Comparison of ENCODE assay signal across 9 cellular contexts in the genomic region with DNA sequence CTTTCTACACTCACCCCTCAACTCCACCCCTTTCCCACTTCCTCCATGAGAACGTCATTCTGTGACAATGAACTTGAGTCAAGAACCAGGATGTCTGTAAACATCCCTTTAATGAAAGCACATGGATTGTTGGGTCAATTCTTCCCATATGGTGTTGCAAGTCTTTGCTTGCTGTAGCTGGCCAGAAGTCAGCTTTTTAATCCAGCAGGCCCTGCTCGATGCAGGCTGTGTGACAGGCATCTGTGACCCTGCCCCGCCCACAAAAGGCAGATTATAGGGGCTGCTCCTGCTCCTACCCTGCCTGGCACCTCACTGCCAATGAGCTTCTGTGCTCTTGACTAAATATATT.
DNase-seq lines count a peak whose midpoint lies in the region; ATAC-seq, FAIRE-seq and TF ChIP-seq lines count a peak whose summit lies in the region.
"Had no signal": no experiment of that assay in that cellular context is flagged by ENCODE, and none has a peak within 500 bp of the region (broad histone marks: within the 10 kb centered on the region; RNA-seq: fewer than 3 reads in every experiment).

No MANE protein-coding gene starts in this region.

- H3K4me1 Mint-ChIP-seq in stimulated activated memory B cell treated with anti-CD40 and anti-IgM and Interleukin-4, amounts not matched to agents 10 μg/mL and 1 μg/mL and 100 μg/mL, for 72 hours, result peaks cover 2% of the 10 kb centered on the region

- no peaks in the 10 kb centered on the region for H3K9me3 ChIP-seq in SK-N-SH
- no peaks in the 10 kb centered on the region for H3K9me3 ChIP-seq in GM12878 (replicated peaks; ENCODE audit: control insufficient read depth, insufficient read depth, low read length)
- no peaks in the 10 kb centered on the region for H3K9me3 ChIP-seq in HepG2 (ENCODE audit: low read length)
- no peaks in the 10 kb centered on the region for H3K9me3 ChIP-seq in uterus

- H3K4me2 ChIP-seq in SK-N-SH, result no peak overlapping the region
- H3K4me2 ChIP-seq in GM12878 (ENCODE audit: control insufficient read depth, insufficient read depth), result peak overlapping the region; percentile 80
- H3K4me2 ChIP-seq in HepG2 (ENCODE audit: low read depth, low read length), result no peak overlapping the region

- intact Hi-C loops in GM12878 (cut with micrococcal nuclease; ENCODE audit: unreplicated experiment), result loop anchor here (2.0 to 10.0 kb wide), 5 partner anchors 373 to 1957 kb away; partner anchors contain the start of genes N4BP2L1 and RFC3
- intact Hi-C loops in HepG2 (cut with micrococcal nuclease; ENCODE audit: unreplicated experiment), result loop anchor here (5.0 kb wide), 2 partner anchors 80 to 560 kb away; no protein-coding TSS in a partner anchor
- intact Hi-C loops in uterus (cut with DNase I; ENCODE audit: low total_unique reads), result no loop called here

- H4K20me1 ChIP-seq in SK-N-SH (ENCODE audit: insufficient read depth) (no peaks in the 10 kb centered on the region), GM12878 (ENCODE audit: control insufficient read depth, insufficient read depth) (no peaks in the 10 kb centered on the region), HepG2 (ENCODE audit: insufficient read depth, low read length) (no peaks in the 10 kb centered on the region)

- CTCF ChIA-PET in SK-N-SH (lab: Yijun Ruan, JAX) (interaction anchor here (0.8 to 1.2 kb wide), 4 partner anchors 14 to 335 kb away, joined by 3 read pairs; no protein-coding TSS in a partner anchor), GM12878 (lab: Yijun Ruan, JAX) (interaction anchor here (0.6 to 1.5 kb wide), 8 partner anchors 10 to 556 kb away, joined by 3 to 5 read pairs (median 3); no protein-coding TSS in a partner anchor), HepG2 (lab: Yijun Ruan, JAX; ENCODE audit: low intra/inter-chr PET ratio, low total read pairs) (no interaction called here)

- ATAC-seq in SK-N-SH treated with all-trans-retinoic acid at 6 μM for 48 hours (no peak), GM12878 (peak; percentile 6; the same call in 2 of the 3 replicates), HepG2 (peak; percentile 69)
- ATAC-seq in stimulated activated memory B cell treated with anti-CD40 and anti-IgM and Interleukin-4, amounts not matched to agents 10 μg/mL and 1 μg/mL and 100 μg/mL, for 72 hours, result no peak

- FAIRE-seq in GM12878 (lab: Jason Lieb, UNC) (no peak), HepG2 (lab: Jason Lieb, UNC) (peak; percentile 54)

- H3K9me2 ChIP-seq in SK-N-SH, result no peaks in the 10 kb centered on the region

- in situ Hi-C loops in GM12878 (cut with MboI), result loop anchor here (5.0 to 10.0 kb wide), 2 partner anchors 335 to 1957 kb away; no protein-coding TSS in a partner anchor
- in situ Hi-C loops in HepG2 (cut with HindIII; ENCODE audit: extremely low pct_ligation_motif_present, low pct_unique_long_range_greater_than_20kb), result no loop called here

- POLR2A ChIA-PET in SK-N-SH (lab: Yijun Ruan, JAX), result no interaction called here
- POLR2A ChIA-PET in GM12878 (lab: Charles Lee), result interaction anchor here (1.5 to 12.4 kb wide), 4 partner anchors 8 to 18 kb away, joined by 4 to 262 read pairs (median 6); no protein-coding TSS in a partner anchor
- POLR2A ChIA-PET in HepG2 (lab: Yijun Ruan, JAX), result interaction anchor here (1.1 to 1.7 kb wide), 5 partner anchors 10 to 336 kb away, joined by 3 to 8 read pairs (median 6); no protein-coding TSS in a partner anchor

- H3K4me3 Mint-ChIP-seq in stimulated activated memory B cell treated with anti-CD40 and anti-IgM and Interleukin-4, amounts not matched to agents 10 μg/mL and 1 μg/mL and 100 μg/mL, for 72 hours, result no peak overlapping the region

- DNase-seq in SK-N-SH, result no peak
- no peak for DNase-seq in GM12878 (ENCODE audit: low read depth, low spot score)
- peak; percentile 74 for DNase-seq in HepG2 (ENCODE audit: low spot score)
- no peak for DNase-seq in uterus
- DNase-seq in DMS79 treated with DMSO at 0.1 percent for 48 hours (lab: John Stamatoyannopoulos, UW), result no peak
- DNase-seq in NCI-H187 treated with DMSO at 0.1 percent for 48 hours (lab: John Stamatoyannopoulos, UW), result no peak

- H3K36me3 ChIP-seq in SK-N-SH (replicated peaks in 1 of 2; ENCODE audit: control insufficient read depth in 1 of 2, insufficient read depth in 2 of 2, low read length in 1 of 2) (no peaks in the 10 kb centered on the region), GM12878 (ENCODE audit: control insufficient read depth in 2 of 2, insufficient read depth in 2 of 2, low read length in 1 of 2) (no peaks in the 10 kb centered on the region), HepG2 (replicated peaks in 1 of 2; ENCODE audit: control insufficient read depth in 1 of 2, insufficient read depth in 2 of 2, low read length in 2 of 2) (peaks cover 1 to 12% of the 10 kb centered on the region in 2 experiments; a peak in 3 of 5 replicates), uterus (no peaks in the 10 kb centered on the region)

- H3K4me1 ChIP-seq in SK-N-SH (ENCODE audit: control insufficient read depth in 1 of 2, insufficient read depth in 2 of 2, low read depth in 1 of 2, low read length in 1 of 2) (peaks cover 31 to 41% of the 10 kb centered on the region in 2 experiments), GM12878 (ENCODE audit: control insufficient read depth, insufficient read depth, low read length) (peaks cover 28% of the 10 kb centered on the region), HepG2 (ENCODE audit: insufficient read depth, low read length) (peaks cover 34% of the 10 kb centered on the region), uterus (no peaks in the 10 kb centered on the region)

- no peak for TF ChIP-seq POLR2A in GM12878 (IDR thresholded peaks at IDR 0.05; ENCODE audit: low read depth, low read length)
- no peak for TF ChIP-seq POLR2A in HepG2 (IDR thresholded peaks at IDR 0.05; ENCODE audit: insufficient read depth in 1 of 2, low read depth in 2 of 2, low read length in 2 of 2)
- no peak for TF ChIP-seq POLR2A in uterus (IDR thresholded peaks at IDR 0.05)

- no TSS peak for BruUV-seq in GM12878 (replicated peaks; lab: Mats Ljungman, UMichigan)
- BruUV-seq in HepG2 (replicated peaks; lab: Mats Ljungman, UMichigan), result no TSS peak

- RAD21 ChIA-PET in GM12878 (lab: Charles Lee; ENCODE audit: unreplicated experiment), result interaction anchor here (1.0 to 10.4 kb wide), 13 partner anchors 14 to 620 kb away, joined by 3 to 231 read pairs (median 5); no protein-coding TSS in a partner anchor

- 59% methylated on average over 3 of the region's 3 CpGs for WGBS in SK-N-SH (ENCODE audit: low lambda C conversion rate)
- WGBS in GM12878 (ENCODE audit: insufficient coverage, insufficient replicate concordance, low lambda C conversion rate, missing lambda C conversion rate), result 39% methylated on average over 3 of the region's 3 CpGs
- 37% methylated on average over 3 of the region's 3 CpGs for WGBS in HepG2 (ENCODE audit: low lambda C conversion rate)

- no peaks in the 10 kb centered on the region for H3K27me3 ChIP-seq in SK-N-SH (ENCODE audit: insufficient read depth)
- H3K27me3 ChIP-seq in GM12878 (replicated peaks in 1 of 2; ENCODE audit: control insufficient read depth in 2 of 2, insufficient read depth in 2 of 2, low read length in 1 of 2), result no peaks in the 10 kb centered on the region
- no peaks in the 10 kb centered on the region for H3K27me3 ChIP-seq in HepG2 (ENCODE audit: control insufficient read depth in 1 of 2, insufficient read depth in 2 of 2, low read length in 2 of 2)
- no peaks in the 10 kb centered on the region for H3K27me3 ChIP-seq in uterus

- H2AFZ ChIP-seq in SK-N-SH (ENCODE audit: low read depth) (no peak overlapping the region), GM12878 (ENCODE audit: control insufficient read depth, low read depth, low read length) (peak overlapping the region; percentile 88), HepG2 (ENCODE audit: low read length) (no peak overlapping the region)

- no peak for TF ChIP-seq CTCF in SK-N-SH (IDR thresholded peaks at IDR 0.05)
- TF ChIP-seq CTCF in GM12878 (IDR thresholded peaks at IDR 0.05 in 2 of 3, conservative IDR thresholded peaks at IDR 0.05 in 1 of 3; ENCODE audit: control insufficient read depth in 2 of 3, extremely low read depth in 1 of 3, insufficient read depth in 1 of 3, low read depth in 3 of 3, low read length in 3 of 3), result no peak
- TF ChIP-seq CTCF in HepG2 (CRISPR knock-in tag; IDR thresholded peaks at IDR 0.05), result no peak
- no peak for TF ChIP-seq CTCF in uterus (IDR thresholded peaks at IDR 0.05)

- H3K36me3 Mint-ChIP-seq in stimulated activated memory B cell treated with anti-CD40 and anti-IgM and Interleukin-4, amounts not matched to agents 10 μg/mL and 1 μg/mL and 100 μg/mL, for 72 hours, result no peaks in the 10 kb centered on the region

- peaks cover under 1% of the 10 kb centered on the region for H3K9me3 Mint-ChIP-seq in stimulated activated memory B cell treated with anti-CD40 and anti-IgM and Interleukin-4, amounts not matched to agents 10 μg/mL and 1 μg/mL and 100 μg/mL, for 72 hours

- H3K4me3 ChIP-seq in SK-N-SH (ENCODE audit: low read depth in 2 of 2, low read length in 1 of 2) (no peak overlapping the region), GM12878 (no peak overlapping the region), HepG2 (replicated peaks in 1 of 3; ENCODE audit: insufficient read depth in 1 of 3, low read depth in 2 of 3, low read length in 3 of 3) (no peak overlapping the region), uterus (no peak overlapping the region)

- H3K27ac ChIP-seq in SK-N-SH (ENCODE audit: low read depth in 2 of 2, low read length in 1 of 2), result peak overlapping the region; percentile 22 to 94; a peak in 2 of 4 replicates
- peak overlapping the region; percentile 52 for H3K27ac ChIP-seq in GM12878 (ENCODE audit: control insufficient read depth, insufficient read depth)
- peak overlapping the region; percentile 30 for H3K27ac ChIP-seq in HepG2 (ENCODE audit: extremely low read length, insufficient read depth, low read length)
- peak overlapping the region; percentile 76 to 90 for H3K27ac ChIP-seq in uterus
- H3K27ac ChIP-seq: C4-2B had no signal

- TF ChIP-seq RAD21 in SK-N-SH (IDR thresholded peaks at IDR 0.05; ENCODE audit: low read length) (no peak), GM12878 (IDR thresholded peaks at IDR 0.05; ENCODE audit: insufficient read depth, low read depth, low read length) (no peak), HepG2 (CRISPR knock-in tag; IDR thresholded peaks at IDR 0.05) (no peak)

- H3K27ac Mint-ChIP-seq in stimulated activated memory B cell treated with anti-CD40 and anti-IgM and Interleukin-4, amounts not matched to agents 10 μg/mL and 1 μg/mL and 100 μg/mL, for 72 hours, result no peak overlapping the region

- SMC1A ChIA-PET in GM12878 (lab: Charles Lee; ENCODE audit: uncharacterized antibody, unreplicated experiment), result interaction anchor here (1.0 to 33.0 kb wide), 12 partner anchors 9 to 870 kb away, joined by 3 to 832 read pairs (median 5); no protein-coding TSS in a partner anchor

- TF ChIP-seq EP300 in SK-N-SH (IDR thresholded peaks at IDR 0.05; ENCODE audit: borderline replicate concordance in 1 of 2, low read depth in 1 of 2, low read length in 1 of 2), result no peak
- no peak for TF ChIP-seq EP300 in GM12878 (IDR thresholded peaks at IDR 0.05; ENCODE audit: borderline replicate concordance in 1 of 2, control insufficient read depth in 1 of 2, low read depth in 2 of 2, low read length in 2 of 2)
- TF ChIP-seq EP300 in HepG2 (IDR thresholded peaks at IDR 0.05; ENCODE audit: low read depth in 2 of 2, low read length in 2 of 2), result no peak
- no peak for TF ChIP-seq EP300 in HepG2 (CRISPR knock-in tag; IDR thresholded peaks at IDR 0.05; ENCODE audit: borderline replicate concordance)

- H3K27me3 Mint-ChIP-seq in stimulated activated memory B cell treated with anti-CD40 and anti-IgM and Interleukin-4, amounts not matched to agents 10 μg/mL and 1 μg/mL and 100 μg/mL, for 72 hours, result peaks cover 19% of the 10 kb centered on the region

- H3K79me2 ChIP-seq in SK-N-SH (ENCODE audit: insufficient read depth) (peaks cover 95% of the 10 kb centered on the region), GM12878 (ENCODE audit: control insufficient read depth, insufficient read depth, low read length) (peaks cover 29% of the 10 kb centered on the region), HepG2 (ENCODE audit: insufficient read depth, low read length) (peaks cover 32% of the 10 kb centered on the region)

- H3F3A ChIP-seq in SK-N-SH (replicated peaks; ENCODE audit: insufficient read depth), result peaks cover 13% of the 10 kb centered on the region

- H3K9ac ChIP-seq in SK-N-SH (no peak overlapping the region), GM12878 (ENCODE audit: control insufficient read depth, insufficient read depth, low read length) (no peak overlapping the region; the same call in 1 of the 2 replicates), HepG2 (ENCODE audit: insufficient read depth, low read depth, low read length) (no peak overlapping the region; the same call in 1 of the 2 replicates)

Comparison
In these comparisons a context has a peak if more than half of its experiments do, and no peak if none do; other contexts are left out.
1. H3K27ac ChIP-seq: peak in every context shown above with its lines; median percentile 83 in uterus; 58 in SK-N-SH; 52 in GM12878; 30 in HepG2.
2. ATAC-seq: peak in GM12878 (single experiment) and HepG2 (single experiment); none in SK-N-SH treated with all-trans-retinoic acid at 6 μM for 48 hours (single experiment) and stimulated activated memory B cell treated with anti-CD40 and anti-IgM and Interleukin-4, amounts not matched to agents 10 μg/mL and 1 μg/mL and 100 μg/mL, for 72 hours (single experiment).